In the genomic region with DNA sequence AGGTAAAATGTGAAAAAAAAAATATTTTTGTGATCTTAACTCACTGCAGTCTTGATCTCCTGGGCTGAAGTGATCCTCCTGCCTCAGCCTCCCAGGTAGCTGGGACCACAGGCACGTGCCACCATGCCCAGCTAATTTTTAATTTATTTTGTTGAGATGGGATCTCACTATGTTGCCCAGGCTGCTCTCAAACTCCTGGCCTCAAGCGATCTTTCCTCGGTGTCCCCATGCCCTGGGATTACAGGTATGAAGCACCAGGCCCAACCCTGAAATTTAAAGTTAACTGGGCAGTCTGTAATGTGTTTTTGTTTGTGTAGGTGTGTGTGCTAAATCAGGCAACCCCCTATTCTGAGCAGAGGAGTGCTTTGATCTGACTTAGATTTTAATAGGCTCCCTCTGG, we compare ENCODE assay signal across 14 cellular contexts. TPM values are rescaled to one million over a fixed set of nuclear protein-coding genes. Genes with fewer than 3 reads are reported as not detected.
DNase-seq lines count a peak whose midpoint lies in the region; ATAC-seq, FAIRE-seq and TF ChIP-seq lines count a peak whose summit lies in the region.
"Had no signal": no experiment of that assay in that cellular context is flagged by ENCODE, and none has a peak within 500 bp of the region (broad histone marks: within the 10 kb centered on the region; RNA-seq: fewer than 3 reads in every experiment).

No MANE protein-coding gene starts in this region.

- no peak for TF ChIP-seq RAD21 in K562 (CRISPR knock-in tag; conservative IDR thresholded peaks at IDR 0.05 in 1 of 2, IDR thresholded peaks at IDR 0.05 in 1 of 2)

- TF ChIP-seq EP300 in K562 (IDR thresholded peaks at IDR 0.05; ENCODE audit: low read length), result no peak

- TF ChIP-seq POLR2A in K562 (conservative IDR thresholded peaks at IDR 0.05), result no peak

- WGBS in K562 (ENCODE audit: insufficient coverage, low coverage, missing lambda C conversion rate), result 55% methylated on average over 3 of the region's 3 CpGs

- no peak overlapping the region for H3K27ac ChIP-seq in HEK293 (ENCODE audit: extremely low read depth, low read depth, low read length)
- no peak overlapping the region for H3K27ac ChIP-seq in K562 (ENCODE audit: extremely low read depth, low read depth, low read length)
- H3K27ac ChIP-seq: PC-9, SJCRH30 had no signal

- no peak overlapping the region for H2AFZ ChIP-seq in K562 (ENCODE audit: low read depth, low read length)
- H2AFZ ChIP-seq: PC-9 had no signal

- intact Hi-C loops in K562 (cut with micrococcal nuclease), result loop anchor here (5.0 kb wide), 1 partner anchor 41 kb away; a partner anchor contains a TSS

- H3K4me2 ChIP-seq in K562 (ENCODE audit: insufficient read depth, low read length), result no peak overlapping the region

- no peak for ATAC-seq in K562

- no peaks in the 10 kb centered on the region for H4K20me1 ChIP-seq in K562 (replicated peaks; ENCODE audit: control insufficient read depth, insufficient read depth, low read length)

- H3K4me1 ChIP-seq in HEK293 (ENCODE audit: control insufficient read depth, insufficient read depth, low read length), result 0 out of 2 replicates have a peak, but pooled peaks cover 3% of the 10 kb centered on the region
- H3K4me1 ChIP-seq in K562 (replicated peaks in 1 of 2; ENCODE audit: control insufficient read depth in 2 of 2, insufficient read depth in 2 of 2, low read length in 2 of 2), result peaks cover 5 to 13% of the 10 kb centered on the region in 2 experiments; a peak in 3 of 5 replicates

- no peaks in the 10 kb centered on the region for H3K79me2 ChIP-seq in K562 (ENCODE audit: control insufficient read depth, insufficient read depth, low read length)

- no peaks in the 10 kb centered on the region for H3K9me1 ChIP-seq in K562 (ENCODE audit: control insufficient read depth, insufficient read depth, low read length)

- POLR2A ChIA-PET in HEK293 (lab: Yijun Ruan, JAX) (no interaction called here), K562 (lab: Yijun Ruan, JAX) (interaction anchor here (0.7 to 1.2 kb wide), 2 partner anchors 9 to 45 kb away, joined by 3 read pairs; no protein-coding TSS in a partner anchor)

- H3K9ac ChIP-seq in K562 (ENCODE audit: insufficient read depth in 1 of 2, low read depth in 2 of 2, low read length in 2 of 2), result no peak overlapping the region

- no peak overlapping the region for H3K4me3 ChIP-seq in HEK293 (ENCODE audit: low read depth, low read length)
- H3K4me3 ChIP-seq in K562, result no peak overlapping the region
- H3K4me3 ChIP-seq: MG63, PC-9, SJCRH30 had no signal

- in situ Hi-C loops in K562 (cut with MboI) (no loop called here), GM13976 (cut with MboI; ENCODE audit: low sequenced_read_pairs, unreplicated experiment) (no loop called here)

- TF ChIP-seq CTCF in HEK293 (tag by site-specific recombination; IDR thresholded peaks at IDR 0.05), result no peak
- no peak for TF ChIP-seq CTCF in K562 (IDR thresholded peaks at IDR 0.05 in 2 of 3, conservative IDR thresholded peaks at IDR 0.05 in 1 of 3; ENCODE audit: insufficient read depth in 2 of 3, low read depth in 1 of 3, low read length in 3 of 3)
- TF ChIP-seq CTCF in GM13976 (IDR thresholded peaks at IDR 0.05; ENCODE audit: borderline replicate concordance, control extremely low read depth, extremely low read depth, insufficient read depth, missing control alignments), result no peak

- no TSS peak for BruUV-seq in K562 (replicated peaks; lab: Mats Ljungman, UMichigan)

- CTCF ChIA-PET in HEK293 (lab: Yijun Ruan, JAX), result interaction anchor here (1.0 to 3.3 kb wide), 14 partner anchors 9 to 152 kb away, joined by 3 to 19 read pairs (median 8); a partner anchor contains a TSS
- CTCF ChIA-PET in K562 (lab: Yijun Ruan, JAX; ENCODE audit: low intra/inter-chr PET ratio), result interaction anchor here (0.6 kb wide), 1 partner anchor 17 kb away, joined by 3 read pairs; no protein-coding TSS in a partner anchor

- no peak for FAIRE-seq in K562 (lab: Jason Lieb, UNC)

- no peaks in the 10 kb centered on the region for H3K9me3 ChIP-seq in HEK293 (ENCODE audit: control insufficient read depth, insufficient read depth, low read depth, low read length)
- no peaks in the 10 kb centered on the region for H3K9me3 ChIP-seq in K562 (replicated peaks; ENCODE audit: control insufficient read depth, insufficient read depth, low read depth, low read length)
- H3K9me3 ChIP-seq: MG63, SJCRH30 had no signal

- no peaks in the 10 kb centered on the region for H3K36me3 ChIP-seq in HEK293 (ENCODE audit: control insufficient read depth in 2 of 2, insufficient read depth in 1 of 2, low read length in 2 of 2)
- no peaks in the 10 kb centered on the region for H3K36me3 ChIP-seq in K562 (ENCODE audit: control insufficient read depth, insufficient read depth, low read length)
- H3K36me3 ChIP-seq: MG63, SJCRH30 had no signal

- no peaks in the 10 kb centered on the region for H3K27me3 ChIP-seq in K562 (ENCODE audit: control insufficient read depth in 2 of 2, insufficient read depth in 2 of 2, low read length in 2 of 2)
- H3K27me3 ChIP-seq: MG63, SJCRH30 had no signal

- DNase-seq in K562 (ENCODE audit: extremely low read depth in 1 of 4, low spot score in 3 of 4) (no peak), DMS79 treated with DMSO at 0.1 percent for 48 hours (lab: John Stamatoyannopoulos, UW) (no peak), GM13976 (ENCODE audit: low spot score) (no peak)
- DNase-seq: ACHN, COR-L47, H7, MG63, NCI-H1092 treated with DMSO at 0.1 percent for 48 hours, NCI-H2081 treated with DMSO at 0.1 percent for 48 hours, NCI-H510A, NCI-H82, PC-9, SJCRH30 had no signal

RNA-seq across cellular contexts. Expression of a gene that starts 3.4 kb away (rescaled TPM):
- total RNA-seq in K562 (2011; cell fraction: chromatin; rRNA removed; ENCODE audit: low replicate concordance), result 3.1 and 4.0 TPM in 2 replicates
- 1.4 and 1.7 TPM in 2 replicates for total RNA-seq in K562 (2011; cell fraction: nucleolus; rRNA removed)
- total RNA-seq in K562 (2011; cell fraction: nucleoplasm; rRNA removed), result 1.1 and 2.1 TPM in 2 replicates
- total RNA-seq in K562 (2014; rRNA removed), result not detected in 2 replicates
- not detected in 2 replicates for total RNA-seq in K562 (2014; rRNA removed; fragmentation: Illumina TruSeq; extraction: Trizol)
- total RNA-seq in K562 (2015; rRNA removed; fragmentation: Illumina TruSeq; extraction: Trizol), result 0.08 and 0.40 TPM in 2 replicates
- 0.51 and 1.6 TPM in 2 replicates for total RNA-seq in K562 (2021)
- 0.11 and 0.46 TPM in 2 replicates for polyA plus RNA-seq in K562 (2011; rRNA removed)
- 0.10 and 0.12 TPM in 2 replicates for polyA plus RNA-seq in K562 (2011; cell fraction: cytosol; rRNA removed)
- polyA plus RNA-seq in K562 (2011; cell fraction: nucleus; rRNA removed), result 1.8 and 3.6 TPM in 2 replicates
- polyA plus RNA-seq in K562 (2012), result 0.12 and 1.2 TPM in 2 replicates
- 0.06 and 0.17 TPM in 2 replicates for polyA plus RNA-seq in K562 (2014; fragmentation: Illumina TruSeq; extraction: Trizol)
- polyA plus RNA-seq in K562 (2014; fragmentation: Nextera tagmentation; extraction: Ambion mirVana), result under 1 TPM; 0.17 TPM
- 0.09 TPM in 1 of 2 replicates, not detected in the other for polyA plus RNA-seq in K562 (2014; rRNA removed)
- not detected in 2 replicates for polyA minus RNA-seq in K562 (2011; rRNA and poly(A)+ RNA removed)
- polyA minus RNA-seq in K562 (2011; cell fraction: cytosol; rRNA and poly(A)+ RNA removed), result 3.0 TPM in 1 of 2 replicates, not detected in the other
- polyA minus RNA-seq in K562 (2011; cell fraction: nucleus; rRNA and poly(A)+ RNA removed), result 0.67 TPM in 1 of 2 replicates, not detected in the other
- total RNA-seq: SJCRH30 had no signal

RNA-seq across cellular contexts. Expression of a gene that starts 25.7 kb away (rescaled TPM):
- total RNA-seq in K562 (2011; cell fraction: chromatin; rRNA removed; ENCODE audit: low replicate concordance), result 0.77 and 1.6 TPM in 2 replicates
- total RNA-seq in K562 (2011; cell fraction: nucleolus; rRNA removed), result 1.2 and 1.4 TPM in 2 replicates
- 0.66 and 0.92 TPM in 2 replicates for total RNA-seq in K562 (2011; cell fraction: nucleoplasm; rRNA removed)
- total RNA-seq in K562 (2014; rRNA removed), result 0.78 and 1.1 TPM in 2 replicates
- 0.07 and 0.13 TPM in 2 replicates for total RNA-seq in K562 (2014; rRNA removed; fragmentation: Illumina TruSeq; extraction: Trizol)
- 0.04 and 0.15 TPM in 2 replicates for total RNA-seq in K562 (2015; rRNA removed; fragmentation: Illumina TruSeq; extraction: Trizol)
- total RNA-seq in K562 (2021), result 0.51 and 0.63 TPM in 2 replicates
- 0.15 and 0.21 TPM in 2 replicates for polyA plus RNA-seq in K562 (2011; rRNA removed)
- 0.12 and 0.69 TPM in 2 replicates for polyA plus RNA-seq in K562 (2011; cell fraction: cytosol; rRNA removed)
- 0.74 and 1.5 TPM in 2 replicates for polyA plus RNA-seq in K562 (2011; cell fraction: nucleus; rRNA removed)
- polyA plus RNA-seq in K562 (2012), result 0.22 TPM in 2 replicates
- 0.10 and 0.28 TPM in 2 replicates for polyA plus RNA-seq in K562 (2014; fragmentation: Illumina TruSeq; extraction: Trizol)
- under 1 TPM; 0.01 to 0.13 TPM for polyA plus RNA-seq in K562 (2014; fragmentation: Nextera tagmentation; extraction: Ambion mirVana)
- 0.24 and 0.43 TPM in 2 replicates for polyA plus RNA-seq in K562 (2014; rRNA removed)
- 0.06 and 0.53 TPM in 2 replicates for polyA minus RNA-seq in K562 (2011; rRNA and poly(A)+ RNA removed)
- polyA minus RNA-seq in K562 (2011; cell fraction: cytosol; rRNA and poly(A)+ RNA removed), result 0.19 TPM in 1 of 2 replicates, not detected in the other
- polyA minus RNA-seq in K562 (2011; cell fraction: nucleus; rRNA and poly(A)+ RNA removed), result 0.33 and 0.40 TPM in 2 replicates
- total RNA-seq: PC-9, SJCRH30 had no signal

RNA-seq across cellular contexts. Expression of a gene that starts 31.6 kb away (rescaled TPM):
- 3.9 and 14.1 TPM in 2 replicates for total RNA-seq in K562 (2011; cell fraction: chromatin; rRNA removed; ENCODE audit: low replicate concordance)
- total RNA-seq in K562 (2011; cell fraction: nucleolus; rRNA removed), result 15.3 and 23.8 TPM in 2 replicates
- 10.9 and 11.0 TPM in 2 replicates for total RNA-seq in K562 (2011; cell fraction: nucleoplasm; rRNA removed)
- 11.3 and 15.0 TPM in 2 replicates for total RNA-seq in K562 (2014; rRNA removed)
- 0.95 and 1.2 TPM in 2 replicates for total RNA-seq in K562 (2014; rRNA removed; fragmentation: Illumina TruSeq; extraction: Trizol)
- 2.1 and 2.3 TPM in 2 replicates for total RNA-seq in K562 (2015; rRNA removed; fragmentation: Illumina TruSeq; extraction: Trizol)
- 26.6 and 30.9 TPM in 2 replicates for total RNA-seq in K562 (2021)
- polyA plus RNA-seq in K562 (2011; rRNA removed), result 3.1 and 7.8 TPM in 2 replicates
- polyA plus RNA-seq in K562 (2011; cell fraction: cytosol; rRNA removed), result 7.5 and 28.4 TPM in 2 replicates
- polyA plus RNA-seq in K562 (2011; cell fraction: nucleus; rRNA removed), result 10.8 and 17.8 TPM in 2 replicates
- 13.9 and 22.8 TPM in 2 replicates for polyA plus RNA-seq in K562 (2012)
- 4.6 and 8.8 TPM in 2 replicates for polyA plus RNA-seq in K562 (2014; fragmentation: Illumina TruSeq; extraction: Trizol)
- polyA plus RNA-seq in K562 (2014; fragmentation: Nextera tagmentation; extraction: Ambion mirVana), result under 1 TPM; 0.71 to 0.87 TPM
- polyA plus RNA-seq in K562 (2014; rRNA removed), result 21.8 and 27.1 TPM in 2 replicates
- polyA minus RNA-seq in K562 (2011; rRNA and poly(A)+ RNA removed), result 0.28 and 0.45 TPM in 2 replicates
- polyA minus RNA-seq in K562 (2011; cell fraction: cytosol; rRNA and poly(A)+ RNA removed), result 6.3 and 7.8 TPM in 2 replicates
- 3.9 and 5.7 TPM in 2 replicates for polyA minus RNA-seq in K562 (2011; cell fraction: nucleus; rRNA and poly(A)+ RNA removed)

RNA-seq across cellular contexts. Expression of a gene that starts 42.8 kb away (rescaled TPM):
- 53.0 and 146 TPM in 2 replicates for total RNA-seq in K562 (2011; cell fraction: chromatin; rRNA removed; ENCODE audit: low replicate concordance)
- 97.4 and 98.7 TPM in 2 replicates for total RNA-seq in K562 (2011; cell fraction: nucleolus; rRNA removed)
- total RNA-seq in K562 (2011; cell fraction: nucleoplasm; rRNA removed), result 51.2 and 61.0 TPM in 2 replicates
- 32.9 and 39.8 TPM in 2 replicates for total RNA-seq in K562 (2014; rRNA removed)
- 8.7 and 10.8 TPM in 2 replicates for total RNA-seq in K562 (2014; rRNA removed; fragmentation: Illumina TruSeq; extraction: Trizol)
- 15.0 and 15.9 TPM in 2 replicates for total RNA-seq in K562 (2015; rRNA removed; fragmentation: Illumina TruSeq; extraction: Trizol)
- 42.0 and 42.6 TPM in 2 replicates for total RNA-seq in K562 (2021)
- 9.6 and 13.9 TPM in 2 replicates for polyA plus RNA-seq in K562 (2011; rRNA removed)
- polyA plus RNA-seq in K562 (2011; cell fraction: cytosol; rRNA removed), result 8.9 and 22.2 TPM in 2 replicates
- 76.0 and 111 TPM in 2 replicates for polyA plus RNA-seq in K562 (2011; cell fraction: nucleus; rRNA removed)
- 22.3 and 23.7 TPM in 2 replicates for polyA plus RNA-seq in K562 (2012)
- 16.1 and 24.9 TPM in 2 replicates for polyA plus RNA-seq in K562 (2014; fragmentation: Illumina TruSeq; extraction: Trizol)
- under 1 TPM; 0.36 to 0.41 TPM for polyA plus RNA-seq in K562 (2014; fragmentation: Nextera tagmentation; extraction: Ambion mirVana)
- 29.1 and 30.1 TPM in 2 replicates for polyA plus RNA-seq in K562 (2014; rRNA removed)
- 7.0 and 11.3 TPM in 2 replicates for polyA minus RNA-seq in K562 (2011; rRNA and poly(A)+ RNA removed)
- polyA minus RNA-seq in K562 (2011; cell fraction: cytosol; rRNA and poly(A)+ RNA removed), result 16.7 and 17.6 TPM in 2 replicates
- polyA minus RNA-seq in K562 (2011; cell fraction: nucleus; rRNA and poly(A)+ RNA removed), result 30.8 and 33.1 TPM in 2 replicates

RNA-seq across cellular contexts. Expression of a gene that starts 50.0 kb away (rescaled TPM):
- total RNA-seq in K562 (2011; cell fraction: chromatin; rRNA removed; ENCODE audit: low replicate concordance), result 54.9 and 69.2 TPM in 2 replicates
- total RNA-seq in K562 (2011; cell fraction: nucleolus; rRNA removed), result 24.3 and 34.5 TPM in 2 replicates
- 42.7 and 46.5 TPM in 2 replicates for total RNA-seq in K562 (2011; cell fraction: nucleoplasm; rRNA removed)
- total RNA-seq in K562 (2014; rRNA removed) (21.1 and 22.7 TPM in 2 replicates), K562 (2014; rRNA removed; fragmentation: Illumina TruSeq; extraction: Trizol) (5.5 and 6.5 TPM in 2 replicates), K562 (2015; rRNA removed; fragmentation: Illumina TruSeq; extraction: Trizol) (8.4 and 9.6 TPM in 2 replicates), K562 (2021) (29.3 and 38.6 TPM in 2 replicates)
- polyA plus RNA-seq in K562 (2011; rRNA removed) (4.8 and 5.3 TPM in 2 replicates), K562 (2014; fragmentation: Illumina TruSeq; extraction: Trizol) (19.5 and 21.6 TPM in 2 replicates), K562 (2014; fragmentation: Nextera tagmentation; extraction: Ambion mirVana) (under 1 TPM; 0.23 to 0.57 TPM), K562 (2014; rRNA removed) (27.9 and 31.8 TPM in 2 replicates)
- 4.1 and 6.6 TPM in 2 replicates for polyA plus RNA-seq in K562 (2011; cell fraction: cytosol; rRNA removed)
- polyA plus RNA-seq in K562 (2011; cell fraction: nucleus; rRNA removed), result 12.1 and 15.2 TPM in 2 replicates
- 28.4 and 28.6 TPM in 2 replicates for polyA plus RNA-seq in K562 (2012)
- polyA minus RNA-seq in K562 (2011; rRNA and poly(A)+ RNA removed), result 4.5 and 7.2 TPM in 2 replicates
- polyA minus RNA-seq in K562 (2011; cell fraction: cytosol; rRNA and poly(A)+ RNA removed), result 3.7 and 6.4 TPM in 2 replicates
- 4.8 and 7.9 TPM in 2 replicates for polyA minus RNA-seq in K562 (2011; cell fraction: nucleus; rRNA and poly(A)+ RNA removed)
